ENCODE assay signal across 16 cellular contexts in the genomic region with DNA sequence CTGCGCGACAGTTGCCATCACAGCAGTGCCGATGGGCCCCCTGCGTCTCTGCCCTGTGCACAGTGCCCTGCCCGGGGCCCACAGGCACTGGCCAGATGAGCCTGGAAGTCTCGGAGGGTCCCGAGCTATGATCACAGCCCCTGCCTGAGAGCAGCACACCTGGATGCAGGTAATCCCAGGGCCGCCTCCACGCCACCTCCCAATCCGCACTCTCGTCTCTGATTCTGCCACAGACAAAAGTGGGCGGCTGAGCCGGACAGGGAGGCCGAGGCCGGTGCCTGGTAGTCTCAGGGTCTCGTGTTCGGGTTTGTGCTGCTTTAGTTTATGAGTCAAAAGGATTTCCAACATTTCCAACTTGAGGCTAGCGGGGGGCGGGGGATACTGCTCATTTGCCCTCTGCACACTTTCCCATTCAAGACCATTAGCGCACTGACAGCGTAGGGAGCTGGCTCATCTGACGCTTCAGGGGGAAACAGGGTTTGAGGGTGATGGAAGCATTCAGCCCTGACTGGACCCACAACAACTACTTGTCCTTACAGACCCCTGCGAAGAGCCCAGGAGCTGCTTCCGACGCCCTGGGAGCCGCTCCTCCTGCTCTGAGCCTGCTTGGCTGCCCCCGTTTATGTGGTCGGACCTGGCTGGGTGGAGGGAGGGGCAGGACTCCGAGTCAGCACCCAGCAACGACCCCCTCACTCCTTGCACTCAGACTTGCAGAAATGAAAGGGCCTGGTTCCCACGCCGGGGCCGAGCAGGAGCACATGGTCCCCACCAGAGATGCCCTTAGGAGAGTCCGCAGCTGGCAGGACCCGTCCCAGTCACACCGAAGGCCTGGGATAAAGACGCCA.
"Had no signal": no experiment of that assay in that cellular context is flagged by ENCODE, and none has a peak within 500 bp of the region (broad histone marks: within the 10 kb centered on the region; RNA-seq: fewer than 3 reads in every experiment).

No MANE protein-coding gene starts in this region.

- H3K4me3 ChIP-seq: coronary artery had no signal

- H3K9me3 ChIP-seq: neutrophil had no signal

- DNase-seq: activated CD4-positive, alpha-beta T cell treated with anti-CD3 and anti-CD28 coated beads for 1 hour; activated CD4-positive, alpha-beta T cell treated with anti-CD3 and anti-CD28 coated beads, Interleukin-2, amount 50 U/mL, for 4 hours; amygdala; foreskin keratinocyte; hypothalamus; islet precursor cell; naive B cell; retina; small intestine; stimulated activated CD4-positive, alpha-beta T cell treated with anti-CD3 and anti-CD28 coated beads, Interleukin-4, amount 100 ng/mL, for 4 hours had no signal

- H3K9ac ChIP-seq: parathyroid adenoma had no signal

- ATAC-seq: foreskin keratinocyte; left lobe of liver; stimulated activated memory B cell treated with anti-CD40 and anti-IgM and Interleukin-4, amounts not matched to agents 10 μg/mL and 1 μg/mL and 100 μg/mL, for 72 hours had no signal

- H3K27ac ChIP-seq: coronary artery, foreskin keratinocyte, neutrophil, parathyroid adenoma, VCaP had no signal

- H3K36me3 ChIP-seq: neutrophil had no signal

- FAIRE-seq: small intestine had no signal

- H3K4me1 ChIP-seq: foreskin keratinocyte, parathyroid adenoma had no signal

- H3K27me3 ChIP-seq: foreskin keratinocyte, neutrophil had no signal

- H2AFZ ChIP-seq: parathyroid adenoma had no signal

- H3K79me2 ChIP-seq: parathyroid adenoma had no signal
